In the genomic region with DNA sequence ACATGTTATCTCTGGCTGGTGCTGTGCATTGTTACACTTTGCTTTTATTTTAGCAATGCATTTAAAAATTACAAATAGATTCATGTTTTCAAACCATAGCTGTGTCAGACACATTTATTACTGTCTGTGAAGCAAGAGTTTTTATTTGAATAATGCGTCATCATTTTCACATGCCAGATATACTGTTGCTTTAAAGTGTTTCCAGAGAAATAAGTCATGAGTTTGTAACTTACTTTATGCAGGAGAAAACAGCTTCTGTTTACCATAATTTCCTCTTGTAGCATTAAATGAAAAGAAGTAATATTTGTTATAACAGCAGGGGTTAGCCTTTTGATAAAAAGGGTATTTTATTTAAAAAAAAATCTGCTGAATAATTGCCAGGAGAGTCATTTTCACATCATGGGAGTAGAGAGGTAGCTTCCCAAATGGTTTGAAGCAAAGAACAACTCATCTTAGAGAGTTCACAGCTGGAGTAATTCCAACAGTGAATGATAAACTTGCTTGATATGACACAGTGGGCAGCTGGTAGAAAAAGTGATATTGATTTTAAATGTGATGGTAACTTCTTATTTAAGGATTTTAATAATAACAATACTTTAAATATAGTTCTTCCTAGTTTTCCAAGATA, we compare ENCODE assay signal across 1 cellular context.
TF ChIP-seq lines count a peak whose summit lies in the region.

No MANE protein-coding gene starts in this region.

TF ChIP-seq in A549, 52 proteins besides CTCF, POLR2A, EP300 and RAD21 (continued from another document):
- TF ChIP-seq HOXA7 (CRISPR knock-in tag; IDR thresholded peaks at IDR 0.05), result no peak
- no peak for TF ChIP-seq CHD2 (IDR thresholded peaks at IDR 0.05; ENCODE audit: low read length, partially characterized antibody)
- TF ChIP-seq BHLHE40 (IDR thresholded peaks at IDR 0.05; ENCODE audit: low read depth, low read length), result no peak
- peak; percentile 84 for TF ChIP-seq FOSL2 (IDR thresholded peaks at IDR 0.05)
- peak; percentile 75 for TF ChIP-seq FOSL2 (CRISPR knock-in tag; IDR thresholded peaks at IDR 0.05)
- TF ChIP-seq NPAS2 (CRISPR knock-in tag; IDR thresholded peaks at IDR 0.05; ENCODE audit: borderline replicate concordance), result no peak
- TF ChIP-seq HEYL (CRISPR knock-in tag; IDR thresholded peaks at IDR 0.05), result no peak
- TF ChIP-seq, protein P1, sequence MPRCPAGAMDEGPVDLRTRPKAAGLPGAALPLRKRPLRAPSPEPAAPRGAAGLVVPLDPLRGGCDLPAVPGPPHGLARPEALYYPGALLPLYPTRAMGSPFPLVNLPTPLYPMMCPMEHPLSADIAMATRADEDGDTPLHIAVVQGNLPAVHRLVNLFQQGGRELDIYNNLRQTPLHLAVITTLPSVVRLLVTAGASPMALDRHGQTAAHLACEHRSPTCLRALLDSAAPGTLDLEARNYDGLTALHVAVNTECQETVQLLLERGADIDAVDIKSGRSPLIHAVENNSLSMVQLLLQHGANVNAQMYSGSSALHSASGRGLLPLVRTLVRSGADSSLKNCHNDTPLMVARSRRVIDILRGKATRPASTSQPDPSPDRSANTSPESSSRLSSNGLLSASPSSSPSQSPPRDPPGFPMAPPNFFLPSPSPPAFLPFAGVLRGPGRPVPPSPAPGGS (IDR thresholded peaks at IDR 0.05), result peak; percentile 77; the same call in 1 of the 3 replicates
- no peak for TF ChIP-seq PHF8 (IDR thresholded peaks at IDR 0.05; ENCODE audit: borderline replicate concordance, low read depth)
- TF ChIP-seq ZNF302 (CRISPR knock-in tag; IDR thresholded peaks at IDR 0.05), result no peak
- TF ChIP-seq CBX2 (IDR thresholded peaks at IDR 0.05; ENCODE audit: borderline replicate concordance, low read depth), result no peak
- TF ChIP-seq, protein P2, sequence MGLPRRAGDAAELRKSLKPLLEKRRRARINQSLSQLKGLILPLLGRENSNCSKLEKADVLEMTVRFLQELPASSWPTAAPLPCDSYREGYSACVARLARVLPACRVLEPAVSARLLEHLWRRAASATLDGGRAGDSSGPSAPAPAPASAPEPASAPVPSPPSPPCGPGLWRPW (IDR thresholded peaks at IDR 0.05), result peak; percentile 57; the same call in 1 of the 2 replicates
- no peak for TF ChIP-seq TFCP2L1 (CRISPR knock-in tag; IDR thresholded peaks at IDR 0.05)
- peak; percentile 48; the same call in 1 of the 2 replicates for TF ChIP-seq HOXB5 (CRISPR knock-in tag; IDR thresholded peaks at IDR 0.05)
- TF ChIP-seq MAZ (IDR thresholded peaks at IDR 0.05; ENCODE audit: borderline replicate concordance, low read depth, low read length), result no peak
- peak; percentile 88 for TF ChIP-seq CEBPB (IDR thresholded peaks at IDR 0.05)
- no peak for TF ChIP-seq EHF (CRISPR knock-in tag; IDR thresholded peaks at IDR 0.05)
